Comparison of ENCODE assay signal across 11 cellular contexts in the genomic region with DNA sequence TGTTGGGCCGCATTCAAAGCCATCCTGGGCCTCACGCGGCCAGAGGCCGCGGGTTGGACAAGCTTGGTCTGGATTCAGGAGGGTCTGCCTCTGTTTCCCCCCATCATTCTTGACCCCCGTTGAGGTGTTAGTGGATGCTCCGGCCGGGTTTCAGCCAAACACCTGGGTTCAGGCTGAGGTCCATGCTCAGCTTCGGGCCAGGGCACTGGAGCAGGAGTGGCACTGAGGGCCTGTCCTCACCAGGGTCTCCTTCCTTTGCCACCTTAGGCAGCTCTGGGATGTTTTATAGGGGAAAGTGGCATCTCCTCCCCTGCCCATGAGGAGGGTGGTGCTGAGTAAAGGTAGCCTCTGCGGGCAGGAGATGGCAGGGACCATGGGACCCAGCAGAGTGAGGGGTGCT.
A peak's percentile ranks its signal among the peaks of the same experiment; 100 is the strongest.
DNase-seq lines count a peak whose midpoint lies in the region; TF ChIP-seq lines count a peak whose summit lies in the region.
"Had no signal": no experiment of that assay in that cellular context is flagged by ENCODE, and none has a peak within 500 bp of the region (broad histone marks: within the 10 kb centered on the region; RNA-seq: fewer than 3 reads in every experiment).

No MANE protein-coding gene starts in this region.

- H3K27ac ChIP-seq in BLaER1 (0 out of 2 replicates have a peak overlapping the region, but pooled peaks have one; percentile 64), HUES48 (ENCODE audit: low read depth, low read length) (no peak overlapping the region), coronary artery (no peak overlapping the region), osteoblast (ENCODE audit: low read depth, low read length) (no peak overlapping the region)

- H3K4me1 ChIP-seq in BLaER1 (peaks cover 58% of the 10 kb centered on the region), HUES48 (ENCODE audit: control insufficient read depth, insufficient read depth, low read length) (peaks cover 10% of the 10 kb centered on the region; the same call in 1 of the 2 replicates), osteoblast (ENCODE audit: insufficient read depth, low read length) (peaks cover 10% of the 10 kb centered on the region)

- H4K20me1 ChIP-seq in BLaER1 (0 out of 2 replicates have a peak, but pooled peaks cover 5% of the 10 kb centered on the region), osteoblast (ENCODE audit: insufficient read depth, low read length) (no peaks in the 10 kb centered on the region)

- H3K9me3 ChIP-seq in BLaER1, result peaks cover 15% of the 10 kb centered on the region; the same call in 1 of the 2 replicates
- no peaks in the 10 kb centered on the region for H3K9me3 ChIP-seq in HUES48 (ENCODE audit: control insufficient read depth, insufficient read depth, low read length)
- H3K9me3 ChIP-seq in osteoblast (ENCODE audit: low read depth, low read length), result no peaks in the 10 kb centered on the region
- H3K9me3 ChIP-seq: SK-N-SH had no signal

- DNase-seq in coronary artery (ENCODE audit: low spot score) (no peak), osteoblast (ENCODE audit: insufficient read length, low spot score, missing footprints) (no peak), SHP77 (lab: John Stamatoyannopoulos, UW) (no peak), SW480 (ENCODE audit: low spot score) (no peak), mucosa of gallbladder (ENCODE audit: low spot score) (no peak)
- DNase-seq in NK-92 treated with Interleukin-12 subunit alpha and Interleukin-12 subunit beta, amount 100 ng/mL, for 24 hours (lab: John Stamatoyannopoulos, UW), result no peak
- DNase-seq: activated naive CD4-positive, alpha-beta T cell treated with anti-CD3 and anti-CD28 coated beads, Interleukin-2, amount 10 ng/mL, durations not matched to agents 7 days and 5 days; NCI-H2029 treated with DMSO at 0.1 percent for 48 hours; SK-N-SH had no signal

- peak overlapping the region; percentile 63; the same call in 1 of the 2 replicates for H3K4me3 ChIP-seq in BLaER1
- peak overlapping the region; percentile 63 for H3K4me3 ChIP-seq in HUES48 (ENCODE audit: low read depth, low read length)
- H3K4me3 ChIP-seq in coronary artery, result peak overlapping the region; percentile 72
- H3K4me3 ChIP-seq in osteoblast (ENCODE audit: insufficient read depth, low read length), result no peak overlapping the region

- peak overlapping the region; percentile 89 for H3K4me2 ChIP-seq in BLaER1
- no peak overlapping the region for H3K4me2 ChIP-seq in osteoblast (ENCODE audit: insufficient read depth, low read length)

- peaks cover 7% of the 10 kb centered on the region; the same call in 1 of the 2 replicates for H3K27me3 ChIP-seq in BLaER1
- peaks cover 13% of the 10 kb centered on the region for H3K27me3 ChIP-seq in HUES48 (ENCODE audit: control insufficient read depth, insufficient read depth, low read length)
- H3K27me3 ChIP-seq in osteoblast (ENCODE audit: insufficient read depth, low read length), result peaks cover 22% of the 10 kb centered on the region

- H3K36me3 ChIP-seq in BLaER1 (no peaks in the 10 kb centered on the region), HUES48 (ENCODE audit: control insufficient read depth, insufficient read depth, low read length) (no peaks in the 10 kb centered on the region), osteoblast (ENCODE audit: insufficient read depth, low read length) (no peaks in the 10 kb centered on the region)

- TF ChIP-seq CTCF in coronary artery (IDR thresholded peaks at IDR 0.05), result no peak
- TF ChIP-seq CTCF in osteoblast (IDR thresholded peaks at IDR 0.05; ENCODE audit: extremely low read depth, low read depth, low read length), result no peak

- peak overlapping the region; percentile 67 for H2AFZ ChIP-seq in osteoblast (ENCODE audit: low read length)

- no peaks in the 10 kb centered on the region for H3K79me2 ChIP-seq in osteoblast (ENCODE audit: insufficient read depth, low read length)

- H3K9ac ChIP-seq in BLaER1 (peak overlapping the region; percentile 64; the same call in 1 of the 2 replicates), HUES48 (ENCODE audit: low read depth, low read length) (peak overlapping the region; percentile 62; the same call in 1 of the 2 replicates)
